In genomic region chr2:82215212-82215611, GRCh38 we compare ENCODE assay signal across 21 cellular contexts.
"Had no signal": no experiment of that assay in that cellular context is flagged by ENCODE, and none has a peak within 500 bp of the region (broad histone marks: within the 10 kb centered on the region; RNA-seq: fewer than 3 reads in every experiment).

No MANE protein-coding gene starts in this region.

- ATAC-seq: effector memory CD8-positive, alpha-beta T cell; gastroesophageal sphincter; left cardiac atrium; left ventricle myocardium superior; naive thymus-derived CD8-positive, alpha-beta T cell; right cardiac atrium had no signal

- H3K27me3 Mint-ChIP-seq: activated naive CD4-positive, alpha-beta T cell treated with anti-CD3 and anti-CD28 coated beads, Interleukin-2, amount 10 ng/mL, durations not matched to agents 7 days and 5 days; activated naive CD8-positive, alpha-beta T cell treated with anti-CD3 and anti-CD28 coated beads, Interleukin-2, amount 10 ng/mL, durations not matched to agents 7 days and 5 days; effector memory CD8-positive, alpha-beta T cell; naive thymus-derived CD8-positive, alpha-beta T cell had no signal

- H3K4me3 Mint-ChIP-seq: activated naive CD4-positive, alpha-beta T cell treated with anti-CD3 and anti-CD28 coated beads, Interleukin-2, amount 10 ng/mL, durations not matched to agents 7 days and 5 days; activated naive CD8-positive, alpha-beta T cell treated with anti-CD3 and anti-CD28 coated beads, Interleukin-2, amount 10 ng/mL, durations not matched to agents 7 days and 5 days; effector memory CD8-positive, alpha-beta T cell; naive thymus-derived CD8-positive, alpha-beta T cell; neural crest cell had no signal

- H3K36me3 Mint-ChIP-seq: activated naive CD4-positive, alpha-beta T cell treated with anti-CD3 and anti-CD28 coated beads, Interleukin-2, amount 10 ng/mL, durations not matched to agents 7 days and 5 days; activated naive CD8-positive, alpha-beta T cell treated with anti-CD3 and anti-CD28 coated beads, Interleukin-2, amount 10 ng/mL, durations not matched to agents 7 days and 5 days had no signal

- H3K4me1 Mint-ChIP-seq: activated naive CD4-positive, alpha-beta T cell treated with anti-CD3 and anti-CD28 coated beads, Interleukin-2, amount 10 ng/mL, durations not matched to agents 7 days and 5 days; activated naive CD8-positive, alpha-beta T cell treated with anti-CD3 and anti-CD28 coated beads, Interleukin-2, amount 10 ng/mL, durations not matched to agents 7 days and 5 days; naive thymus-derived CD8-positive, alpha-beta T cell; neural crest cell had no signal

- DNase-seq: activated CD4-positive, alpha-beta T cell treated with anti-CD3 and anti-CD28 coated beads for 4 hours; activated CD4-positive, alpha-beta T cell treated with anti-CD3 and anti-CD28 coated beads, Interleukin-2, amount 50 U/mL, for 4 hours; activated effector memory CD4-positive, alpha-beta T cell treated with anti-CD3 and anti-CD28 coated beads, Interleukin-2, amount 50 U/mL, for 16 hours; activated naive CD4-positive, alpha-beta T cell treated with anti-CD3 and anti-CD28 coated beads, Interleukin-2, amount 10 ng/mL, durations not matched to agents 7 days and 5 days; activated naive CD8-positive, alpha-beta T cell treated with anti-CD3 and anti-CD28 coated beads, Interleukin-2, amount 10 ng/mL, durations not matched to agents 7 days and 5 days; brain microvascular endothelial cell; cortex of kidney; effector memory CD8-positive, alpha-beta T cell; erythroblast; left cardiac atrium; left ventricle myocardium superior; midbrain; naive thymus-derived CD8-positive, alpha-beta T cell; stimulated activated naive CD4-positive, alpha-beta T cell had no signal

- H3K27ac Mint-ChIP-seq: activated naive CD4-positive, alpha-beta T cell treated with anti-CD3 and anti-CD28 coated beads, Interleukin-2, amount 10 ng/mL, durations not matched to agents 7 days and 5 days; activated naive CD8-positive, alpha-beta T cell treated with anti-CD3 and anti-CD28 coated beads, Interleukin-2, amount 10 ng/mL, durations not matched to agents 7 days and 5 days; effector memory CD8-positive, alpha-beta T cell; naive thymus-derived CD8-positive, alpha-beta T cell had no signal

- H3K27ac ChIP-seq: ascending aorta, brain microvascular endothelial cell, gastroesophageal sphincter, hepatocyte, tibial nerve, VCaP had no signal
